ENCODE assay signal across 21 cellular contexts in the genomic region with DNA sequence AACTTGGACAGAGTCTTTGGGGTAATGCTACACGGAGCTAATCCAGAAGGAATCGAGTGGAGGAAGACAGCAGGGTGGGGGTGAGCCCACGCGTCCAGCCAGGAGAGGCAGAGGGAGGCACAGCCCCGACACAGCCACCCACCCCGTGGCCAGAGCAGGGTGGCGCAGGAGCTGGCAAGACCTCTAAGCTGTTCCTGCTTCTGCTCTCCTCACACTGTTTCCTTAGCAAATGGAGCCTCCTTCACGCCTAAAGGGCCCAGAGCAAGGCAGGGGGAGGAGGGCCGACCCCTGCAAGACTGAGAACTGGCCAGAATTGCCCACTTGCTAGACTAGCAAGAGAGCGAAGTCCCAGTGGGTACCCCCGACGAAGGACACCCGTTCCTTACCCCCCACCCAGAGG.
DNase-seq lines count a peak whose midpoint lies in the region; ATAC-seq and TF ChIP-seq lines count a peak whose summit lies in the region.
"Had no signal": no experiment of that assay in that cellular context is flagged by ENCODE, and none has a peak within 500 bp of the region (broad histone marks: within the 10 kb centered on the region; RNA-seq: fewer than 3 reads in every experiment).

No MANE protein-coding gene starts in this region.

- H3K9me2 ChIP-seq in GM23338 (ENCODE audit: insufficient read depth) (no peaks in the 10 kb centered on the region), SK-N-SH (no peaks in the 10 kb centered on the region)

- H3K4me3 ChIP-seq in GM23338 (no peak overlapping the region), SK-N-SH (ENCODE audit: low read depth in 2 of 2, low read length in 1 of 2) (no peak overlapping the region), thoracic aorta (peak overlapping the region; percentile 46)
- H3K4me3 ChIP-seq: heart left ventricle, smooth muscle cell had no signal

- H3K36me3 ChIP-seq in GM23338 (ENCODE audit: insufficient read depth) (no peaks in the 10 kb centered on the region), SK-N-SH (replicated peaks in 1 of 2; ENCODE audit: control insufficient read depth in 1 of 2, insufficient read depth in 2 of 2, low read length in 1 of 2) (no peaks in the 10 kb centered on the region), thoracic aorta (no peaks in the 10 kb centered on the region)
- H3K36me3 ChIP-seq: heart left ventricle, neutrophil had no signal

- H3K9me3 ChIP-seq in SK-N-SH (no peaks in the 10 kb centered on the region), thoracic aorta (no peaks in the 10 kb centered on the region)
- H3K9me3 ChIP-seq: Caco-2, heart left ventricle, neutrophil had no signal

- H3K27ac ChIP-seq in GM23338 (ENCODE audit: low read depth) (no peak overlapping the region), SK-N-SH (ENCODE audit: low read depth in 2 of 2, low read length in 1 of 2) (no peak overlapping the region), thoracic aorta (no peak overlapping the region)
- H3K27ac ChIP-seq: heart left ventricle, KMS-11, neutrophil, RWPE1 had no signal

- CTCF ChIA-PET in SK-N-SH (lab: Yijun Ruan, JAX): interaction anchor here (1.4 kb wide), 1 partner anchor 385 kb away, joined by 4 read pairs; no protein-coding TSS in a partner anchor

- DNase-seq in GM23338 (ENCODE audit: low spot score) (no peak), SK-N-SH (peak; percentile 46), islet precursor cell (peak; percentile 54), thoracic aorta (ENCODE audit: low spot score) (no peak), NCI-H524 treated with DMSO at 0.1 percent for 48 hours (lab: John Stamatoyannopoulos, UW) (no peak), hypothalamus (lab: John Stamatoyannopoulos, UW) (no peak)
- DNase-seq: activated CD4-positive, alpha-beta memory T cell treated with anti-CD3 and anti-CD28 coated beads, Interleukin-2, amount 10 ng/mL, durations not matched to agents 7 days and 5 days; activated naive CD4-positive, alpha-beta T cell; Caco-2; heart left ventricle; MV-4-11; NCI-H1694; NCI-H526 treated with DMSO at 0.1 percent for 48 hours; stimulated activated CD4-positive, alpha-beta T cell treated with anti-CD3 and anti-CD28 coated beads, Interleukin-2, amount 100 ng/mL, for 48 hours; stimulated activated naive CD4-positive, alpha-beta T cell; T-helper 9 cell had no signal

- WGBS in SK-N-SH (ENCODE audit: low lambda C conversion rate): 85% methylated on average over 12 of the region's 13 CpGs

- H3K27me3 ChIP-seq in GM23338 (ENCODE audit: insufficient read depth) (no peaks in the 10 kb centered on the region), SK-N-SH (ENCODE audit: insufficient read depth) (no peaks in the 10 kb centered on the region), thoracic aorta (replicated peaks; ENCODE audit: insufficient read depth) (no peaks in the 10 kb centered on the region)
- H3K27me3 ChIP-seq: heart left ventricle had no signal

- peak; percentile 12; the same call in 2 of the 3 replicates for ATAC-seq in GM23338
- ATAC-seq in thoracic aorta (ENCODE audit: insufficient number of reproducible peaks, low FRiP score, low read depth): no peak
- no peak for ATAC-seq in HG02852 (IDR thresholded peaks at IDR 0.05; ENCODE audit: unreplicated experiment)
- ATAC-seq: heart left ventricle had no signal

- H3K9ac ChIP-seq in SK-N-SH: no peak overlapping the region
- H3K9ac ChIP-seq: KMS-11 had no signal

- no peak overlapping the region for H3K27ac Mint-ChIP-seq in GM23338
- H3K27ac Mint-ChIP-seq: activated CD4-positive, alpha-beta memory T cell treated with anti-CD3 and anti-CD28 coated beads, Interleukin-2, amount 10 ng/mL, durations not matched to agents 7 days and 5 days had no signal

- TF ChIP-seq EP300 in SK-N-SH (IDR thresholded peaks at IDR 0.05; ENCODE audit: borderline replicate concordance in 1 of 2, low read depth in 1 of 2, low read length in 1 of 2): no peak

- peaks cover 7% of the 10 kb centered on the region; the same call in 2 of the 3 replicates for H3K9me3 Mint-ChIP-seq in GM23338
- H3K9me3 Mint-ChIP-seq: activated CD4-positive, alpha-beta memory T cell treated with anti-CD3 and anti-CD28 coated beads, Interleukin-2, amount 10 ng/mL, durations not matched to agents 7 days and 5 days had no signal

- POLR2A ChIA-PET in SK-N-SH (lab: Yijun Ruan, JAX): no interaction called here

- no peak overlapping the region for H3K4me3 Mint-ChIP-seq in GM23338
- H3K4me3 Mint-ChIP-seq: activated CD4-positive, alpha-beta memory T cell treated with anti-CD3 and anti-CD28 coated beads, Interleukin-2, amount 10 ng/mL, durations not matched to agents 7 days and 5 days had no signal

- peaks cover 4% of the 10 kb centered on the region; the same call in 2 of the 3 replicates for H3K36me3 Mint-ChIP-seq in GM23338 (ENCODE audit: low read depth)

- H3K79me2 ChIP-seq in GM23338 (replicated peaks; ENCODE audit: insufficient read depth): no peaks in the 10 kb centered on the region
- H3K79me2 ChIP-seq in SK-N-SH (ENCODE audit: insufficient read depth): no peaks in the 10 kb centered on the region

- H3F3A ChIP-seq in GM23338 (replicated peaks; ENCODE audit: low read depth) (no peaks in the 10 kb centered on the region), SK-N-SH (replicated peaks; ENCODE audit: insufficient read depth) (no peaks in the 10 kb centered on the region)

- H3K27me3 Mint-ChIP-seq in GM23338 (ENCODE audit: insufficient read depth, low read depth, poor library complexity): peaks cover 5% of the 10 kb centered on the region

- H3K4me1 Mint-ChIP-seq in GM23338: no peaks in the 10 kb centered on the region; the same call in 2 of the 3 replicates

- TF ChIP-seq CTCF in GM23338 (conservative IDR thresholded peaks at IDR 0.05; ENCODE audit: low read depth in 2 of 2) (no peak), SK-N-SH (IDR thresholded peaks at IDR 0.05) (no peak), thoracic aorta (IDR thresholded peaks at IDR 0.05) (peak; percentile 33)

- H2AFZ ChIP-seq in GM23338: no peak overlapping the region
- H2AFZ ChIP-seq in SK-N-SH (ENCODE audit: low read depth): no peak overlapping the region

- H3K4me2 ChIP-seq in GM23338: no peak overlapping the region
- H3K4me2 ChIP-seq in SK-N-SH: no peak overlapping the region
- H3K4me2 ChIP-seq: KMS-11, smooth muscle cell had no signal

- no peaks in the 10 kb centered on the region for H3K4me1 ChIP-seq in GM23338 (ENCODE audit: insufficient read depth)
- peaks cover 0 to 5% of the 10 kb centered on the region in 2 experiments; a peak in 1 of 4 replicates for H3K4me1 ChIP-seq in SK-N-SH (ENCODE audit: control insufficient read depth in 1 of 2, insufficient read depth in 2 of 2, low read depth in 1 of 2, low read length in 1 of 2)
- H3K4me1 ChIP-seq in thoracic aorta (ENCODE audit: control insufficient read depth in 1 of 2, low read depth in 2 of 2): peaks cover 8 to 13% of the 10 kb centered on the region in 2 donors
- H3K4me1 ChIP-seq: Caco-2 had no signal

- H4K20me1 ChIP-seq in GM23338 (replicated peaks; ENCODE audit: insufficient read depth) (no peaks in the 10 kb centered on the region), SK-N-SH (ENCODE audit: insufficient read depth) (no peaks in the 10 kb centered on the region)

- TF ChIP-seq RAD21 in SK-N-SH (IDR thresholded peaks at IDR 0.05; ENCODE audit: low read length): no peak

TF ChIP-seq in GM23338, 12 proteins besides CTCF, POLR2A, EP300 and RAD21 (continues in another document):
- TF ChIP-seq, protein P1, sequence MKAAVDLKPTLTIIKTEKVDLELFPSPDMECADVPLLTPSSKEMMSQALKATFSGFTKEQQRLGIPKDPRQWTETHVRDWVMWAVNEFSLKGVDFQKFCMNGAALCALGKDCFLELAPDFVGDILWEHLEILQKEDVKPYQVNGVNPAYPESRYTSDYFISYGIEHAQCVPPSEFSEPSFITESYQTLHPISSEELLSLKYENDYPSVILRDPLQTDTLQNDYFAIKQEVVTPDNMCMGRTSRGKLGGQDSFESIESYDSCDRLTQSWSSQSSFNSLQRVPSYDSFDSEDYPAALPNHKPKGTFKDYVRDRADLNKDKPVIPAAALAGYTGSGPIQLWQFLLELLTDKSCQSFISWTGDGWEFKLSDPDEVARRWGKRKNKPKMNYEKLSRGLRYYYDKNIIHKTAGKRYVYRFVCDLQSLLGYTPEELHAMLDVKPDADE (IDR thresholded peaks at IDR 0.05): no peak

TF ChIP-seq in SK-N-SH, 30 proteins besides CTCF, POLR2A, EP300 and RAD21 (continues in another document):
- no peak for TF ChIP-seq TEAD4 (IDR thresholded peaks at IDR 0.05; ENCODE audit: borderline replicate concordance, insufficient read depth)
- no peak for TF ChIP-seq TAF1 (IDR thresholded peaks at IDR 0.05; ENCODE audit: borderline replicate concordance, low read depth, low read length)
- no peak for TF ChIP-seq FOXJ3 (CRISPR knock-in tag; IDR thresholded peaks at IDR 0.05)
- TF ChIP-seq, protein P2, sequence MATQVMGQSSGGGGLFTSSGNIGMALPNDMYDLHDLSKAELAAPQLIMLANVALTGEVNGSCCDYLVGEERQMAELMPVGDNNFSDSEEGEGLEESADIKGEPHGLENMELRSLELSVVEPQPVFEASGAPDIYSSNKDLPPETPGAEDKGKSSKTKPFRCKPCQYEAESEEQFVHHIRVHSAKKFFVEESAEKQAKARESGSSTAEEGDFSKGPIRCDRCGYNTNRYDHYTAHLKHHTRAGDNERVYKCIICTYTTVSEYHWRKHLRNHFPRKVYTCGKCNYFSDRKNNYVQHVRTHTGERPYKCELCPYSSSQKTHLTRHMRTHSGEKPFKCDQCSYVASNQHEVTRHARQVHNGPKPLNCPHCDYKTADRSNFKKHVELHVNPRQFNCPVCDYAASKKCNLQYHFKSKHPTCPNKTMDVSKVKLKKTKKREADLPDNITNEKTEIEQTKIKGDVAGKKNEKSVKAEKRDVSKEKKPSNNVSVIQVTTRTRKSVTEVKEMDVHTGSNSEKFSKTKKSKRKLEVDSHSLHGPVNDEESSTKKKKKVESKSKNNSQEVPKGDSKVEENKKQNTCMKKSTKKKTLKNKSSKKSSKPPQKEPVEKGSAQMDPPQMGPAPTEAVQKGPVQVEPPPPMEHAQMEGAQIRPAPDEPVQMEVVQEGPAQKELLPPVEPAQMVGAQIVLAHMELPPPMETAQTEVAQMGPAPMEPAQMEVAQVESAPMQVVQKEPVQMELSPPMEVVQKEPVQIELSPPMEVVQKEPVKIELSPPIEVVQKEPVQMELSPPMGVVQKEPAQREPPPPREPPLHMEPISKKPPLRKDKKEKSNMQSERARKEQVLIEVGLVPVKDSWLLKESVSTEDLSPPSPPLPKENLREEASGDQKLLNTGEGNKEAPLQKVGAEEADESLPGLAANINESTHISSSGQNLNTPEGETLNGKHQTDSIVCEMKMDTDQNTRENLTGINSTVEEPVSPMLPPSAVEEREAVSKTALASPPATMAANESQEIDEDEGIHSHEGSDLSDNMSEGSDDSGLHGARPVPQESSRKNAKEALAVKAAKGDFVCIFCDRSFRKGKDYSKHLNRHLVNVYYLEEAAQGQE (IDR thresholded peaks at IDR 0.05; ENCODE audit: low read depth, low read length): no peak
- no peak for TF ChIP-seq FOSL2 (IDR thresholded peaks at IDR 0.05; ENCODE audit: borderline replicate concordance, low read depth)
- no peak for TF ChIP-seq MEF2A (IDR thresholded peaks at IDR 0.05; ENCODE audit: borderline replicate concordance, low read depth)
- TF ChIP-seq RCOR1 (IDR thresholded peaks at IDR 0.05; ENCODE audit: low read length): no peak
- TF ChIP-seq FOXM1 (IDR thresholded peaks at IDR 0.05; ENCODE audit: low read depth): no peak
- no peak for TF ChIP-seq YY1 (IDR thresholded peaks at IDR 0.05; ENCODE audit: low read depth)

Comparison
In these comparisons a context has a peak if more than half of its experiments do, and no peak if none do; other contexts are left out.
1. DNase-seq: peak in SK-N-SH (single experiment) and islet precursor cell (single experiment); none in GM23338 (single experiment), thoracic aorta (single experiment), NCI-H524 treated with DMSO at 0.1 percent for 48 hours (single experiment) and hypothalamus (0 of 51).